In genomic region chr10:44959243-44960097, GRCh38 we compare ENCODE assay signal across 8 cellular contexts. TPM values are rescaled to one million over a fixed set of nuclear protein-coding genes. Genes with fewer than 3 reads are reported as not detected.
DNase-seq lines count a peak whose midpoint lies in the region; ATAC-seq and TF ChIP-seq lines count a peak whose summit lies in the region.

A gene with protein sequence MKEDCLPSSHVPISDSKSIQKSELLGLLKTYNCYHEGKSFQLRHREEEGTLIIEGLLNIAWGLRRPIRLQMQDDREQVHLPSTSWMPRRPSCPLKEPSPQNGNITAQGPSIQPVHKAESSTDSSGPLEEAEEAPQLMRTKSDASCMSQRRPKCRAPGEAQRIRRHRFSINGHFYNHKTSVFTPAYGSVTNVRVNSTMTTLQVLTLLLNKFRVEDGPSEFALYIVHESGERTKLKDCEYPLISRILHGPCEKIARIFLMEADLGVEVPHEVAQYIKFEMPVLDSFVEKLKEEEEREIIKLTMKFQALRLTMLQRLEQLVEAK (plus strand): TSS chr10:44959802. CDS start chr10:44970203, 10,401 bp downstream.

- H3K36me3 ChIP-seq in heart right ventricle, result peaks cover 0 to 16% (median 6%) of the 10 kb centered on the region in 9 donors
- peaks cover 4% of the 10 kb centered on the region for H3K36me3 ChIP-seq in upper lobe of right lung

- peak within 1 kb of the TSS; percentile 77 for H3K4me3 ChIP-seq in HFF-Myc (replicated peaks; ENCODE audit: low read depth, low read length)
- peak within 1 kb of the TSS; percentile 65 to 92 (median 74) for H3K4me3 ChIP-seq in heart right ventricle
- H3K4me3 ChIP-seq in upper lobe of right lung, result peak within 1 kb of the TSS; percentile 83

- H3K27me3 ChIP-seq in heart right ventricle, result no peaks in the 10 kb centered on the region
- no peaks in the 10 kb centered on the region for H3K27me3 ChIP-seq in upper lobe of right lung

- TF ChIP-seq CTCF in HFF-Myc (IDR thresholded peaks at IDR 0.05; ENCODE audit: low read depth, low read length, missing control alignments) (no peak), heart right ventricle (IDR thresholded peaks at IDR 0.05) (peak in 1 of 9 donors; percentile 2), progenitor cell of endocrine pancreas (IDR thresholded peaks at IDR 0.05; ENCODE audit: unreplicated experiment) (no peak), upper lobe of right lung (IDR thresholded peaks at IDR 0.05) (no peak)

- peak within 1 kb of the TSS; percentile 43 for H3K27ac ChIP-seq in adipose tissue (ENCODE audit: low read depth, low read length)
- H3K27ac ChIP-seq in heart right ventricle, result peak within 1 kb of the TSS; percentile 89 to 98 (median 94)
- peak within 1 kb of the TSS; percentile 96 for H3K27ac ChIP-seq in upper lobe of right lung

- H3K27ac Mint-ChIP-seq in progenitor cell of endocrine pancreas, result peak within 1 kb of the TSS; percentile 94

- peak; percentile 85 for TF ChIP-seq POLR2A in GM10847 (IDR thresholded peaks at IDR 0.05; ENCODE audit: extremely low read depth, insufficient read length)

- intact Hi-C loops in heart right ventricle (cut with DNase I) (loop anchor here in 2 of 10 donors (2.0 kb wide), 2 partner anchors 15 to 27 kb away; no protein-coding TSS in a partner anchor), upper lobe of right lung (cut with DNase I) (no loop called here)

- H3K4me1 ChIP-seq in heart right ventricle (peaks cover 23 to 84% (median 81%) of the 10 kb centered on the region in 9 donors), upper lobe of right lung (peaks cover 44% of the 10 kb centered on the region)

- 0 to 1% (median 1%) methylated on average over 70 to 73 of the region's 74 CpGs for WGBS in adipose tissue, 3 donors
- WGBS in heart right ventricle, 2 donors, result 1% methylated on average over 63 to 74 of the region's 74 CpGs

- peak; percentile 88 to 95 (median 93) for ATAC-seq in heart right ventricle
- ATAC-seq in upper lobe of right lung, result peak; percentile 95

- peak within 1 kb of the TSS; percentile 86 for H3K4me3 Mint-ChIP-seq in progenitor cell of endocrine pancreas (ENCODE audit: low read depth)

- peaks cover 0 to 6% (median 0%) of the 10 kb centered on the region in 11 donors for H3K9me3 ChIP-seq in heart right ventricle
- H3K9me3 ChIP-seq in upper lobe of right lung, result no peaks in the 10 kb centered on the region

- H3K27me3 Mint-ChIP-seq in progenitor cell of endocrine pancreas, result no peaks in the 10 kb centered on the region

- H3K4me1 Mint-ChIP-seq in progenitor cell of endocrine pancreas (ENCODE audit: low read depth), result peaks cover 53% of the 10 kb centered on the region

- DNase-seq in HFF-Myc (ENCODE audit: extremely low read depth, low read depth), result no peak
- peak; percentile 87 for DNase-seq in NAMALWA (ENCODE audit: low spot score)
- DNase-seq in SW480 (ENCODE audit: low spot score), result peak; percentile 76
- DNase-seq in heart right ventricle, result peak; percentile 94 to 97
- DNase-seq in progenitor cell of endocrine pancreas (ENCODE audit: low spot score, unreplicated experiment), result peak; percentile 88
- peak; percentile 98 for DNase-seq in upper lobe of right lung

- peaks cover 9% of the 10 kb centered on the region for H3K36me3 Mint-ChIP-seq in progenitor cell of endocrine pancreas (ENCODE audit: insufficient read depth)

- H3K9me3 Mint-ChIP-seq in progenitor cell of endocrine pancreas (ENCODE audit: low read depth), result peaks cover 3% of the 10 kb centered on the region

RNA-seq across cellular contexts. Expression of the gene that starts here (rescaled TPM):
- polyA plus RNA-seq in adipose tissue, result 10 to 100 TPM; 32.7 to 74.0 (median 58.3) TPM
- 100 to 1,000 TPM in 2 of 10 donors, 10 to 100 TPM in 8; 73.3 to 120 (median 79.9) TPM for total RNA-seq in heart right ventricle
- polyA plus RNA-seq in heart right ventricle, result 10 to 100 TPM; 41.2 to 89.4 TPM
- 21.2 and 23.0 TPM in 2 replicates for total RNA-seq in progenitor cell of endocrine pancreas
- total RNA-seq in upper lobe of right lung, result 40.9 TPM

Comparison
In these comparisons a context has a peak if more than half of its experiments do, and no peak if none do; other contexts are left out.
1. H3K27ac ChIP-seq: peak in every context shown above with its lines; median percentile 96 in upper lobe of right lung; 94 in heart right ventricle; 43 in adipose tissue.